ENCODE assay signal across 11 cellular contexts in genomic region chr10:95327367-95327766, GRCh38. TPM values are rescaled to one million over a fixed set of nuclear protein-coding genes. Genes with fewer than 3 reads are reported as not detected.
A peak's percentile ranks its signal among the peaks of the same experiment; 100 is the strongest.
DNase-seq lines count a peak whose midpoint lies in the region; ATAC-seq, FAIRE-seq and TF ChIP-seq lines count a peak whose summit lies in the region.
"Had no signal": no experiment of that assay in that cellular context is flagged by ENCODE, and none has a peak within 500 bp of the region (broad histone marks: within the 10 kb centered on the region; RNA-seq: fewer than 3 reads in every experiment).

No MANE protein-coding gene starts in this region.

- no peak overlapping the region for H3K4me3 ChIP-seq in keratinocyte (ENCODE audit: control insufficient read depth in 2 of 3, extremely low read depth in 1 of 3, insufficient read depth in 2 of 3, low read depth in 1 of 3, low read length in 3 of 3)
- H3K4me3 ChIP-seq: Peyer's patch had no signal

- H3K4me1 ChIP-seq in keratinocyte (ENCODE audit: control insufficient read depth, extremely low read depth, insufficient read depth, low read length): no peaks in the 10 kb centered on the region

- no peak overlapping the region for H3K27ac ChIP-seq in keratinocyte (ENCODE audit: control insufficient read depth, insufficient read depth, low read length)

- no peaks in the 10 kb centered on the region for H3K27me3 Mint-ChIP-seq in Calu3 (ENCODE audit: unreplicated experiment)

- H3K27me3 ChIP-seq in keratinocyte (ENCODE audit: control insufficient read depth, extremely low read depth, insufficient read depth, low read length): peaks cover 5% of the 10 kb centered on the region
- H3K27me3 ChIP-seq: Peyer's patch had no signal

- H3K4me2 ChIP-seq in keratinocyte (ENCODE audit: control insufficient read depth, extremely low read depth, insufficient read depth, low read depth, low read length): peak overlapping the region; percentile 23

- no peak overlapping the region for H3K9ac ChIP-seq in keratinocyte (ENCODE audit: control insufficient read depth, extremely low read depth, insufficient read depth, low read length)

- FAIRE-seq in keratinocyte (lab: Jason Lieb, UNC) (peak; percentile 17), urothelium cell line (lab: Jason Lieb, UNC) (no peak)
- FAIRE-seq: GM18507 had no signal

- no peak overlapping the region for H2AFZ ChIP-seq in keratinocyte (ENCODE audit: control insufficient read depth, low read length)

- peaks cover 9% of the 10 kb centered on the region for H3K4me1 Mint-ChIP-seq in Calu3 (ENCODE audit: low read depth, unreplicated experiment)

- no peaks in the 10 kb centered on the region for H3K36me3 ChIP-seq in keratinocyte (ENCODE audit: control insufficient read depth in 2 of 2, extremely low read depth in 1 of 2, insufficient read depth in 2 of 2, low read length in 2 of 2)
- H3K36me3 ChIP-seq: Peyer's patch had no signal

- intact Hi-C loops in Calu3 (cut with micrococcal nuclease; ENCODE audit: unreplicated experiment): no loop called here

- DNase-seq in NCI-H1436 (lab: John Stamatoyannopoulos, UW) (peak; percentile 20), NCI-H1436 treated with DMSO at 0.1 percent for 48 hours (lab: John Stamatoyannopoulos, UW) (no peak), astrocyte of the hippocampus (ENCODE audit: low read depth, low spot score) (peak; percentile 56), keratinocyte (ENCODE audit: low read depth, low spot score) (no peak), urothelium cell line (ENCODE audit: low spot score) (peak; percentile 32), Calu3 (no peak)
- DNase-seq: 8988T had no signal

- no peak for ATAC-seq in HG03175 (IDR thresholded peaks at IDR 0.05; ENCODE audit: unreplicated experiment)
- no peak for ATAC-seq in activated CD4-positive, CD25-positive, alpha-beta regulatory T cell treated with anti-CD3 and anti-CD28 coated beads, Interleukin-2, amount 50 U/mL, for 24 hours

- H3K27ac Mint-ChIP-seq in Calu3 (ENCODE audit: unreplicated experiment): no peak overlapping the region

- H4K20me1 ChIP-seq in keratinocyte (ENCODE audit: control insufficient read depth, extremely low read depth, insufficient read depth, low read length): no peaks in the 10 kb centered on the region

- no TSS peak for BruUV-seq in Calu3 (replicated peaks; lab: Mats Ljungman, UMichigan)

- no peaks in the 10 kb centered on the region for H3K9me1 ChIP-seq in keratinocyte (ENCODE audit: control insufficient read depth, extremely low read depth, insufficient read depth, low read length)

- H3K9me3 ChIP-seq in keratinocyte (ENCODE audit: control insufficient read depth, low read depth, low read length): no peaks in the 10 kb centered on the region
- H3K9me3 ChIP-seq: Peyer's patch had no signal

- TF ChIP-seq CTCF in keratinocyte (optimal IDR thresholded peaks at IDR 0.05 in 1 of 3, IDR thresholded peaks at IDR 0.05 in 1 of 3, conservative IDR thresholded peaks at IDR 0.05 in 1 of 3; ENCODE audit: extremely low read depth in 1 of 3, insufficient read depth in 2 of 3, low read length in 3 of 3) (no peak), Calu3 (IDR thresholded peaks at IDR 0.05; ENCODE audit: unreplicated experiment) (no peak)

- CTCF ChIA-PET in Calu3 (lab: Charles Lee): no interaction called here

- no peaks in the 10 kb centered on the region for H3K9me3 Mint-ChIP-seq in Calu3 (ENCODE audit: low read depth, unreplicated experiment)

- dilution Hi-C loops in keratinocyte (cut with MboI; ENCODE audit: extremely low pct_ligation_motif_present, low sequenced_read_pairs): no loop called here

- H3K4me3 Mint-ChIP-seq in Calu3 (ENCODE audit: low read depth, unreplicated experiment): no peak overlapping the region

- no peaks in the 10 kb centered on the region for H3K36me3 Mint-ChIP-seq in Calu3 (ENCODE audit: insufficient read depth, unreplicated experiment)

- H3K79me2 ChIP-seq in keratinocyte (ENCODE audit: control insufficient read depth, insufficient read depth, low read length): no peaks in the 10 kb centered on the region

RNA-seq across cellular contexts. Expression of gene PDLIM1, which starts 36.6 kb away (rescaled TPM):
- 200 to 450 TPM (median 298 TPM) in 3 replicates for polyA plus RNA-seq in keratinocyte
- polyA plus RNA-seq in keratinocyte (2011; ENCODE audit: low read depth): 152 TPM
- polyA plus RNA-seq in keratinocyte (2011; cell fraction: cytosol; rRNA removed): 550 and 564 TPM in 2 replicates
- 299 and 342 TPM in 2 replicates for polyA plus RNA-seq in keratinocyte (2011; cell fraction: nucleus; rRNA removed)
- 367 and 421 TPM in 2 replicates for polyA plus RNA-seq in keratinocyte (2012; ENCODE audit: low replicate concordance)
- 372 to 462 TPM (median 381 TPM) in 3 replicates for polyA minus RNA-seq in keratinocyte
- polyA minus RNA-seq in keratinocyte (2011; cell fraction: cytosol; rRNA and poly(A)+ RNA removed): 329 TPM
- polyA minus RNA-seq in keratinocyte (2011; cell fraction: nucleus; rRNA and poly(A)+ RNA removed): 92.1 and 192 TPM in 2 replicates
- 49.7 and 50.2 TPM in 2 replicates for total RNA-seq in Calu3 (2022)

Comparison
In these comparisons a context has a peak if more than half of its experiments do, and no peak if none do; other contexts are left out.
1. DNase-seq: peak in NCI-H1436 (single experiment), astrocyte of the hippocampus (single experiment) and urothelium cell line (single experiment); none in NCI-H1436 treated with DMSO at 0.1 percent for 48 hours (single experiment), keratinocyte (single experiment) and Calu3 (single experiment).